Comparison of ENCODE assay signal across 20 cellular contexts in genomic region chr15:101062063-101062462, GRCh38.
"Had no signal": no experiment of that assay in that cellular context is flagged by ENCODE, and none has a peak within 500 bp of the region (broad histone marks: within the 10 kb centered on the region; RNA-seq: fewer than 3 reads in every experiment).

No MANE protein-coding gene starts in this region.

- H3K4me1 ChIP-seq: psoas muscle, upper lobe of left lung had no signal

- H3K36me3 ChIP-seq: cardiac muscle cell, WERI-Rb-1 had no signal

- H3K4me1 Mint-ChIP-seq: activated naive CD8-positive, alpha-beta T cell treated with anti-CD3 and anti-CD28 coated beads for 36 hours; activated T-helper 17 cell treated with anti-CD3 and anti-CD28 coated beads, Interleukin-2, amount 50 U/mL, for 72 hours had no signal

- H3K27ac Mint-ChIP-seq: activated CD4-positive, alpha-beta memory T cell treated with anti-CD3 and anti-CD28 coated beads for 36 hours; activated naive CD8-positive, alpha-beta T cell treated with anti-CD3 and anti-CD28 coated beads for 36 hours; activated T-helper 17 cell treated with anti-CD3 and anti-CD28 coated beads, Interleukin-2, amount 50 U/mL, for 72 hours; stimulated activated naive CD8-positive, alpha-beta T cell treated with anti-CD3 and anti-CD28 coated beads, Interleukin-15, Interleukin-2, amounts not matched to agents 100 ng/mL and 50 ng/mL, for 24 hours had no signal

- H3K9me3 ChIP-seq: left lung, psoas muscle, upper lobe of left lung had no signal

- H3K27ac ChIP-seq: cardiac muscle cell, dorsolateral prefrontal cortex, epithelial cell of prostate, left lung, psoas muscle, skin epidermis, upper lobe of left lung, WERI-Rb-1 had no signal

- H3K27me3 Mint-ChIP-seq: activated naive CD8-positive, alpha-beta T cell treated with anti-CD3 and anti-CD28 coated beads for 36 hours; activated T-helper 17 cell treated with anti-CD3 and anti-CD28 coated beads, Interleukin-2, amount 50 U/mL, for 72 hours; stimulated activated naive CD8-positive, alpha-beta T cell treated with anti-CD3 and anti-CD28 coated beads, Interleukin-15, Interleukin-2, amounts not matched to agents 100 ng/mL and 50 ng/mL, for 24 hours had no signal

- H3K9me3 Mint-ChIP-seq: activated CD4-positive, alpha-beta memory T cell treated with anti-CD3 and anti-CD28 coated beads for 36 hours; activated naive CD8-positive, alpha-beta T cell treated with anti-CD3 and anti-CD28 coated beads for 36 hours; activated T-helper 17 cell treated with anti-CD3 and anti-CD28 coated beads, Interleukin-2, amount 50 U/mL, for 72 hours; stimulated activated naive CD8-positive, alpha-beta T cell treated with anti-CD3 and anti-CD28 coated beads, Interleukin-15, Interleukin-2, amounts not matched to agents 100 ng/mL and 50 ng/mL, for 24 hours had no signal

- H3K4me3 ChIP-seq: cardiac muscle cell, dorsolateral prefrontal cortex, left lung, psoas muscle, skin epidermis, upper lobe of left lung had no signal

- H3K4me3 Mint-ChIP-seq: activated CD4-positive, alpha-beta memory T cell treated with anti-CD3 and anti-CD28 coated beads for 36 hours; activated naive CD8-positive, alpha-beta T cell treated with anti-CD3 and anti-CD28 coated beads for 36 hours; activated T-helper 17 cell treated with anti-CD3 and anti-CD28 coated beads, Interleukin-2, amount 50 U/mL, for 72 hours; stimulated activated naive CD8-positive, alpha-beta T cell treated with anti-CD3 and anti-CD28 coated beads, Interleukin-15, Interleukin-2, amounts not matched to agents 100 ng/mL and 50 ng/mL, for 24 hours had no signal

- H3K27me3 ChIP-seq: cardiac muscle cell, dorsolateral prefrontal cortex, left lung, upper lobe of left lung had no signal

- ATAC-seq: activated T-helper 17 cell treated with anti-CD3 and anti-CD28 coated beads, Interleukin-2, amount 50 U/mL, for 72 hours; left lung; psoas muscle; right cardiac atrium had no signal

- H3K36me3 Mint-ChIP-seq: activated CD4-positive, alpha-beta memory T cell treated with anti-CD3 and anti-CD28 coated beads for 36 hours; activated naive CD8-positive, alpha-beta T cell treated with anti-CD3 and anti-CD28 coated beads for 36 hours had no signal

- DNase-seq: activated CD4-positive, alpha-beta memory T cell treated with anti-CD3 and anti-CD28 coated beads for 36 hours; activated CD4-positive, alpha-beta T cell treated with anti-CD3 and anti-CD28 coated beads for 4 hours; activated naive CD4-positive, alpha-beta T cell; activated naive CD8-positive, alpha-beta T cell treated with anti-CD3 and anti-CD28 coated beads for 36 hours; activated T-cell treated with anti-CD3 and anti-CD28 coated beads, Interleukin-2, amount 50 U/mL, for 1 hour; amniotic stem cell; foreskin melanocyte; left lung; midbrain; psoas muscle; T-helper 2 cell; upper lobe of left lung; WERI-Rb-1 had no signal
